In the genomic region with DNA sequence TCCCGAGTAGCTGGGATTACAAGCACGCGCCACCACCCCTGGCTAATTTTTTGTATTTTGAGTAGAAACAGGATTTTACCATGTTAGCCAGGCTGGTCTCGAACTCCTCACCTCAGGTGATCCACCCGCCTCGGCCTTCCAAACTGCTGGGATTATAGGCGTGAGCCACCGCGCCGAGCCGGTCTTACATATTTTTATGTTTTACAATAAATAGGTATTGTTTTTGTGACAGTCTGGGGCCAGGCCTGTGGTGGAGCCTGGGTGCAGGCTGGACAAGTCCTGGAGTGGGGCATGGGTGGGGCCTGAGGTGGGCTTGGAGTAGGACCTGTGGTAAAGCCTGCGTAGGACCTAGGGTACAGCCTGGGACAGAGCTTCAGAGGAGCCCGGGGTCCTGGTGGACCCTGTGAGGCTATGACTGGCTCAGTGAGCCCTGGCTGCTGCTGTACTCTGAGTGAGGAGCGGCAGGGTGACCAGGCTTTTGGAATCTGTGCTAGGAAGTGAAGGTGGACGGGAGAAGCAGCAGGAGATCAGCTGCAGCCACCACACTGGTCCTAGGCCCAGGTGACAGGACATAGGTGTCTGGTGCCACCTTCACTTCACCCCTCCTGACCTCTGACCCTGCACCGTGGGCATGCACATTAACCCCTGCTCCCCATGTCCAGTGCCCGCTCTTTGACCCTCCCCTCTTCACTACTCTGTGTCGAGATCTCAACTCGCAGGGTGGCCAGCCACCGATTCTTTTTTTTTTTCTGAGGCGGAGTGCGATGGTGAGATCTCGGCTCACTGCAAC, we compare ENCODE assay signal across 25 cellular contexts.
"Had no signal": no experiment of that assay in that cellular context is flagged by ENCODE, and none has a peak within 500 bp of the region (broad histone marks: within the 10 kb centered on the region; RNA-seq: fewer than 3 reads in every experiment).

No MANE protein-coding gene starts in this region.

- H3K9me3 Mint-ChIP-seq: activated B cell treated with CpG ODN at 0.5 μM for 24 hours; activated naive CD4-positive, alpha-beta T cell treated with anti-CD3 and anti-CD28 coated beads for 36 hours; activated T-cell treated with anti-CD3 and anti-CD28 coated beads, Interleukin-2, amount 50 U/mL, for 4 hours had no signal

- DNase-seq: activated B cell treated with CpG ODN at 0.5 μM for 24 hours; activated CD4-positive, alpha-beta T cell treated with anti-CD3 and anti-CD28 coated beads for 1 hour; activated CD4-positive, alpha-beta T cell treated with anti-CD3 and anti-CD28 coated beads, Interleukin-2, amount 10 ng/mL, durations not matched to agents 24 days and 14 days; activated CD4-positive, alpha-beta T cell treated with anti-CD3 and anti-CD28 coated beads, Interleukin-2, amount 50 U/mL, for 48 hours; activated CD8-positive, alpha-beta memory T cell treated with anti-CD3 and anti-CD28 coated beads, Interleukin-2, amount 10 ng/mL, durations not matched to agents 7 days and 5 days; activated gamma-delta T cell; activated naive CD4-positive, alpha-beta T cell treated with anti-CD3 and anti-CD28 coated beads for 36 hours; activated T-cell treated with anti-CD3 and anti-CD28 coated beads, Interleukin-2, amount 50 U/mL, for 4 hours; amygdala; Karpas-422; MM.1S; NCI-H1105; NCI-H1436; NCI-H1694 treated with DMSO at 0.1 percent for 48 hours; NCI-H2029 treated with DMSO at 0.1 percent for 48 hours; NCI-H510A treated with DMSO at 0.1 percent for 48 hours; NK-92 treated with Interleukin-12 subunit alpha and Interleukin-12 subunit beta, amount 100 ng/mL, for 24 hours; OCI-M1; Right ventricle myocardium superior; RPMI8226; T-helper 2 cell; T1000 had no signal

- ATAC-seq: activated CD8-positive, alpha-beta memory T cell treated with anti-CD3 and anti-CD28 coated beads, Interleukin-2, amount 10 ng/mL, durations not matched to agents 7 days and 5 days; activated T-cell treated with anti-CD3 and anti-CD28 coated beads, Interleukin-2, amount 50 U/mL, for 4 hours; K562 had no signal

- H3K4me3 ChIP-seq: K562 had no signal

- H3K27me3 Mint-ChIP-seq: activated B cell treated with CpG ODN at 0.5 μM for 24 hours; activated CD4-positive, alpha-beta T cell treated with anti-CD3 and anti-CD28 coated beads, Interleukin-2, amount 10 ng/mL, durations not matched to agents 24 days and 14 days; activated CD8-positive, alpha-beta memory T cell treated with anti-CD3 and anti-CD28 coated beads, Interleukin-2, amount 10 ng/mL, durations not matched to agents 7 days and 5 days; activated naive CD8-positive, alpha-beta T cell had no signal

- H3K36me3 Mint-ChIP-seq: activated CD8-positive, alpha-beta memory T cell treated with anti-CD3 and anti-CD28 coated beads, Interleukin-2, amount 10 ng/mL, durations not matched to agents 7 days and 5 days; activated naive CD8-positive, alpha-beta T cell; brain had no signal

- H3K4me3 Mint-ChIP-seq: activated B cell treated with CpG ODN at 0.5 μM for 24 hours; activated CD4-positive, alpha-beta T cell treated with anti-CD3 and anti-CD28 coated beads, Interleukin-2, amount 10 ng/mL, durations not matched to agents 24 days and 14 days; activated CD8-positive, alpha-beta memory T cell treated with anti-CD3 and anti-CD28 coated beads, Interleukin-2, amount 10 ng/mL, durations not matched to agents 7 days and 5 days; activated naive CD4-positive, alpha-beta T cell treated with anti-CD3 and anti-CD28 coated beads for 36 hours; activated naive CD8-positive, alpha-beta T cell; activated T-cell treated with anti-CD3 and anti-CD28 coated beads, Interleukin-2, amount 50 U/mL, for 4 hours; brain had no signal

- H3K27ac Mint-ChIP-seq: activated B cell treated with CpG ODN at 0.5 μM for 24 hours; activated CD4-positive, alpha-beta T cell treated with anti-CD3 and anti-CD28 coated beads, Interleukin-2, amount 10 ng/mL, durations not matched to agents 24 days and 14 days; activated CD8-positive, alpha-beta memory T cell treated with anti-CD3 and anti-CD28 coated beads, Interleukin-2, amount 10 ng/mL, durations not matched to agents 7 days and 5 days; activated naive CD4-positive, alpha-beta T cell treated with anti-CD3 and anti-CD28 coated beads for 36 hours; activated naive CD8-positive, alpha-beta T cell had no signal
